In genomic region chr9:80932947-80933346, GRCh38 we compare ENCODE assay signal across 20 cellular contexts.
DNase-seq lines count a peak whose midpoint lies in the region; ATAC-seq and TF ChIP-seq lines count a peak whose summit lies in the region.
"Had no signal": no experiment of that assay in that cellular context is flagged by ENCODE, and none has a peak within 500 bp of the region (broad histone marks: within the 10 kb centered on the region; RNA-seq: fewer than 3 reads in every experiment).

No MANE protein-coding gene starts in this region.

- no peaks in the 10 kb centered on the region for H3K27me3 Mint-ChIP-seq in CD8-positive, alpha-beta memory T cell
- no peaks in the 10 kb centered on the region for H3K27me3 Mint-ChIP-seq in type B pancreatic cell
- H3K27me3 Mint-ChIP-seq: B cell; CD4-positive, CD25-positive, alpha-beta regulatory T cell had no signal

- H3K9me3 Mint-ChIP-seq in CD8-positive, alpha-beta memory T cell = peaks cover 2 to 17% (median 6%) of the 10 kb centered on the region in 5 donors
- H3K9me3 Mint-ChIP-seq in type B pancreatic cell = no peaks in the 10 kb centered on the region
- H3K9me3 Mint-ChIP-seq: CD8-positive, alpha-beta T cell had no signal

- 32% methylated on average over 4 of the region's 4 CpGs for WGBS in prostate gland

- H3K9me3 ChIP-seq in prostate gland = no peaks in the 10 kb centered on the region
- H3K9me3 ChIP-seq in CD8-positive, alpha-beta memory T cell (ENCODE audit: low read length) = no peaks in the 10 kb centered on the region
- H3K9me3 ChIP-seq: BLaER1 had no signal

- POLR2A ChIA-PET in CD8-positive, alpha-beta memory T cell (lab: Charles Lee) = no interaction called here

- H3K4me1 ChIP-seq in prostate gland (replicated peaks) = no peaks in the 10 kb centered on the region
- H3K4me1 ChIP-seq in CD8-positive, alpha-beta memory T cell (ENCODE audit: insufficient read depth, low read length) = no peaks in the 10 kb centered on the region
- H3K4me1 ChIP-seq: BLaER1 had no signal

- intact Hi-C loops in prostate gland (cut with DNase I) = no loop called here

- TF ChIP-seq POLR2A in prostate gland (IDR thresholded peaks at IDR 0.05) = no peak

- H3K27ac ChIP-seq in prostate gland = peak overlapping the region in 1 of 2 donors; percentile 4
- no peak overlapping the region for H3K27ac ChIP-seq in CD8-positive, alpha-beta memory T cell (ENCODE audit: low read depth, low read length)
- H3K27ac ChIP-seq: 22Rv1, BLaER1, C4-2B, GM23248 had no signal

- H3K4me3 Mint-ChIP-seq in CD8-positive, alpha-beta memory T cell = no peak overlapping the region
- no peak overlapping the region for H3K4me3 Mint-ChIP-seq in type B pancreatic cell
- H3K4me3 Mint-ChIP-seq: B cell; CD4-positive, CD25-positive, alpha-beta regulatory T cell; CD8-positive, alpha-beta T cell had no signal

- no peak overlapping the region for H3K27ac Mint-ChIP-seq in CD8-positive, alpha-beta memory T cell
- H3K27ac Mint-ChIP-seq in type B pancreatic cell = no peak overlapping the region
- H3K27ac Mint-ChIP-seq: B cell; CD4-positive, CD25-positive, alpha-beta regulatory T cell; CD8-positive, alpha-beta T cell had no signal

- H3K27me3 ChIP-seq in prostate gland (replicated peaks; ENCODE audit: insufficient read depth) = no peaks in the 10 kb centered on the region
- H3K27me3 ChIP-seq in CD8-positive, alpha-beta memory T cell (ENCODE audit: insufficient read depth, low read length, poor library complexity, severe bottlenecking) = no peaks in the 10 kb centered on the region
- H3K27me3 ChIP-seq: BLaER1 had no signal

- no peaks in the 10 kb centered on the region for H3K36me3 Mint-ChIP-seq in CD8-positive, alpha-beta memory T cell
- H3K36me3 Mint-ChIP-seq in type B pancreatic cell = no peaks in the 10 kb centered on the region
- H3K36me3 Mint-ChIP-seq: CD4-positive, CD25-positive, alpha-beta regulatory T cell; CD8-positive, alpha-beta T cell had no signal

- H3K36me3 ChIP-seq in prostate gland = no peaks in the 10 kb centered on the region
- H3K36me3 ChIP-seq in CD8-positive, alpha-beta memory T cell (ENCODE audit: insufficient read depth, low read length) = no peaks in the 10 kb centered on the region
- H3K36me3 ChIP-seq: BLaER1 had no signal

- peak; percentile 46 for DNase-seq in LNCaP clone FGC (ENCODE audit: low read depth)
- peak; percentile 19 for DNase-seq in prostate gland (ENCODE audit: low spot score)
- DNase-seq in superior temporal gyrus (ENCODE audit: extremely low spot score) = peak; percentile 58
- DNase-seq in CD8-positive, alpha-beta memory T cell = no peak
- DNase-seq in type B pancreatic cell (ENCODE audit: extremely low spot score, unreplicated experiment) = no peak
- DNase-seq: CD4-positive, CD25-positive, alpha-beta regulatory T cell; CD8-positive, alpha-beta T cell; DMS 273 treated with DMSO at 0.1 percent for 48 hours; DMS79; EL; GDM1; GM23248; H7; HCEC 1CT had no signal

- no peak for ATAC-seq in HG02973 (IDR thresholded peaks at IDR 0.05; ENCODE audit: unreplicated experiment)
- ATAC-seq: CD8-positive, alpha-beta T cell; GM12878 had no signal

- no peak overlapping the region for H3K4me3 ChIP-seq in LNCaP clone FGC (ENCODE audit: low read depth, low read length)
- H3K4me3 ChIP-seq in prostate gland = no peak overlapping the region
- no peak overlapping the region for H3K4me3 ChIP-seq in CD8-positive, alpha-beta memory T cell (ENCODE audit: low read length)
- H3K4me3 ChIP-seq: BLaER1, GM12878, GM23248 had no signal

- H3K4me1 Mint-ChIP-seq in CD8-positive, alpha-beta memory T cell = no peaks in the 10 kb centered on the region
- no peaks in the 10 kb centered on the region for H3K4me1 Mint-ChIP-seq in type B pancreatic cell (ENCODE audit: unreplicated experiment)
- H3K4me1 Mint-ChIP-seq: B cell had no signal

- CTCF ChIA-PET in CD8-positive, alpha-beta memory T cell (lab: Charles Lee) = no interaction called here

- TF ChIP-seq CTCF in LNCaP clone FGC (IDR thresholded peaks at IDR 0.05; ENCODE audit: control insufficient read depth, extremely low read depth, insufficient read depth) (no peak), prostate gland (IDR thresholded peaks at IDR 0.05) (no peak), type B pancreatic cell (conservative IDR thresholded peaks at IDR 0.05) (no peak)

Comparison
In these comparisons a context has a peak if more than half of its experiments do, and no peak if none do; other contexts are left out.
1. DNase-seq: peak in LNCaP clone FGC (single experiment), prostate gland (single experiment) and superior temporal gyrus (single experiment); none in CD8-positive, alpha-beta memory T cell (0 of 5) and type B pancreatic cell (single experiment).